Comparison of ENCODE assay signal across 19 cellular contexts in the genomic region with DNA sequence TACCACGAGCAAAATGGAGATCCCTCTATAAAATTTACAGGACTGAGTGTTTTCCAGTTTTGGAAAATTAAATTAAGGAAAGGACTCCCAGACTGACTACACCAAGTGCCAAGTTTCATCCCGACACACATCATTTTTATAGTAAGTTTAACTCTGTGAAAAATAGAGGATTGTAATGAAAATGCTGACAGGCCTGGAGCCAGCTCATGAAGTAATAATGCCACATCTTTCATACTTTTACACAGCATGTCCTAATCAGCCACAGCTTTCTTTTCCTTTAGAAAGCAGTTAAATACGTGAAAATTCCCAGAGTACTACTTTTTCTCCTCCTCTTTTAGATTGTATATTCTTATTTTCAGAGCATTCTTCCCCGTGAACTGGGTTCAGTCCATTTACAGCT.
DNase-seq lines count a peak whose midpoint lies in the region; ATAC-seq and TF ChIP-seq lines count a peak whose summit lies in the region.
"Had no signal": no experiment of that assay in that cellular context is flagged by ENCODE, and none has a peak within 500 bp of the region (broad histone marks: within the 10 kb centered on the region; RNA-seq: fewer than 3 reads in every experiment).

No MANE protein-coding gene starts in this region.

- no peak overlapping the region for H2AK5ac ChIP-seq in mesenchymal stem cell (ENCODE audit: low read length, severe bottlenecking)

- no peak overlapping the region for H2BK5ac ChIP-seq in mesenchymal stem cell (ENCODE audit: low read depth, low read length, poor library complexity, severe bottlenecking)

- peaks cover under 1% of the 10 kb centered on the region for H3K9me3 ChIP-seq in mesenchymal stem cell (ENCODE audit: control insufficient read depth, low read length)
- no peaks in the 10 kb centered on the region for H3K9me3 ChIP-seq in suprapubic skin
- H3K9me3 ChIP-seq: SJCRH30 had no signal

- H3K4me2 ChIP-seq in mesenchymal stem cell (ENCODE audit: low read length, poor library complexity, severe bottlenecking) = no peak overlapping the region
- H3K4me2 ChIP-seq: PC-9 had no signal

- TF ChIP-seq POLR2A in suprapubic skin (IDR thresholded peaks at IDR 0.05) = no peak

- H3K14ac ChIP-seq in mesenchymal stem cell (ENCODE audit: low read length in 2 of 2) = no peak overlapping the region

- no peak overlapping the region for H2BK15ac ChIP-seq in mesenchymal stem cell (ENCODE audit: low read depth, poor library complexity, severe bottlenecking)

- no peak overlapping the region for H3K4ac ChIP-seq in mesenchymal stem cell (ENCODE audit: low read depth in 1 of 2, low read length in 2 of 2)

- H3K4me3 Mint-ChIP-seq in brain = no peak overlapping the region

- no peak overlapping the region for H2BK12ac ChIP-seq in mesenchymal stem cell (ENCODE audit: low read length in 2 of 2)

- H3K4me1 ChIP-seq in mesenchymal stem cell (ENCODE audit: control insufficient read depth, insufficient read depth, low read depth, low read length) (peaks cover 6% of the 10 kb centered on the region), suprapubic skin (peaks cover 6% of the 10 kb centered on the region)
- H3K4me1 ChIP-seq: SJCRH30 had no signal

- H3K27me3 Mint-ChIP-seq in brain = no peaks in the 10 kb centered on the region

- no peak overlapping the region for H3K18ac ChIP-seq in mesenchymal stem cell (ENCODE audit: low read depth in 1 of 2, low read length in 2 of 2)

- H4K91ac ChIP-seq in mesenchymal stem cell (ENCODE audit: low read length) = no peak overlapping the region

- no peak overlapping the region for H2AFZ ChIP-seq in mesenchymal stem cell (ENCODE audit: low read depth, low read length)
- H2AFZ ChIP-seq: PC-9 had no signal

- H4K8ac ChIP-seq in mesenchymal stem cell (ENCODE audit: low read length) = no peak overlapping the region

- WGBS in mesenchymal stem cell = 88% methylated on average over 2 of the region's 4 CpGs
- WGBS in suprapubic skin = 57% methylated on average over 4 of the region's 4 CpGs

- H3K9me3 Mint-ChIP-seq in brain = peaks cover 0 to 2% (median 0%) of the 10 kb centered on the region in 5 experiments

- TF ChIP-seq EP300 in suprapubic skin (IDR thresholded peaks at IDR 0.05) = no peak

- H3K36me3 Mint-ChIP-seq in brain = no peaks in the 10 kb centered on the region

- intact Hi-C loops in sciatic nerve (cut with DNase I) = no loop called here

- ATAC-seq in sciatic nerve (no peak), GM21723 (IDR thresholded peaks at IDR 0.05; ENCODE audit: unreplicated experiment) (no peak), GM19455 (IDR thresholded peaks at IDR 0.05; ENCODE audit: unreplicated experiment) (no peak)
- ATAC-seq: HepG2 had no signal

- H3K4me3 ChIP-seq in AG10803 (ENCODE audit: low read length) (no peak overlapping the region), mesenchymal stem cell (ENCODE audit: insufficient read depth in 1 of 2, low read depth in 1 of 2, low read length in 2 of 2) (no peak overlapping the region), suprapubic skin (no peak overlapping the region)
- H3K4me3 ChIP-seq: PC-9, SJCRH30 had no signal

- H3K27me3 ChIP-seq in mesenchymal stem cell (ENCODE audit: control insufficient read depth in 1 of 2, insufficient read depth in 1 of 2, low read length in 2 of 2) (no peaks in the 10 kb centered on the region), suprapubic skin (no peaks in the 10 kb centered on the region)
- H3K27me3 ChIP-seq: SJCRH30 had no signal

- DNase-seq in AG10803 (ENCODE audit: low read depth) = peak; percentile 72
- DNase-seq in mesenchymal stem cell = no peak
- DNase-seq in suprapubic skin (ENCODE audit: low spot score in 2 of 2) = no peak
- no peak for DNase-seq in stimulated activated CD4-positive, alpha-beta T cell treated with anti-CD3 and anti-CD28 coated beads, Interleukin-12 subunit alpha, Interleukin-12 subunit beta, amount 100 ng/mL, for 4 hours
- no peak for DNase-seq in sciatic nerve (ENCODE audit: low spot score)
- DNase-seq: GF-D8, HCEC 1CT, NCI-H1048, NCI-H146, NCI-H2081 treated with DMSO at 0.1 percent for 48 hours, NCI-H510A treated with DMSO at 0.1 percent for 48 hours, NCI-H82, PC-9, SJCRH30 had no signal

- H3K79me1 ChIP-seq in mesenchymal stem cell (replicated peaks; ENCODE audit: low read length, poor library complexity, severe bottlenecking) = no peaks in the 10 kb centered on the region

- H3K27ac Mint-ChIP-seq in brain = peak overlapping the region in 3 of 5 experiments; percentile 34 to 90 (median 43)

- no peak overlapping the region for H3K23ac ChIP-seq in mesenchymal stem cell (ENCODE audit: low read length in 2 of 2)

- peaks cover 0 to 66% of the 10 kb centered on the region in 2 experiments for H3K36me3 ChIP-seq in mesenchymal stem cell (ENCODE audit: control insufficient read depth in 1 of 2, insufficient read depth in 2 of 2, low read depth in 1 of 2, low read length in 2 of 2)
- no peaks in the 10 kb centered on the region for H3K36me3 ChIP-seq in suprapubic skin
- H3K36me3 ChIP-seq: SJCRH30 had no signal

- no peak overlapping the region for H2BK120ac ChIP-seq in mesenchymal stem cell (ENCODE audit: low read depth, low read length)

- peak overlapping the region; percentile 44 for H3K9ac ChIP-seq in mesenchymal stem cell (ENCODE audit: low read length)

- TF ChIP-seq CTCF in AG10803 (conservative IDR thresholded peaks at IDR 0.05; ENCODE audit: low read length) (no peak), brain (conservative IDR thresholded peaks at IDR 0.05) (no peak), suprapubic skin (IDR thresholded peaks at IDR 0.05) (no peak)

- H3K27ac ChIP-seq in mesenchymal stem cell (ENCODE audit: low read length, poor library complexity, severe bottlenecking) = no peak overlapping the region
- H3K27ac ChIP-seq in suprapubic skin = peak overlapping the region; percentile 24
- H3K27ac ChIP-seq: C4-2B, PC-9, SJCRH30 had no signal

- peaks cover 43% of the 10 kb centered on the region for H3K4me1 Mint-ChIP-seq in brain
